Comparison of ENCODE assay signal across 8 cellular contexts in the genomic region with DNA sequence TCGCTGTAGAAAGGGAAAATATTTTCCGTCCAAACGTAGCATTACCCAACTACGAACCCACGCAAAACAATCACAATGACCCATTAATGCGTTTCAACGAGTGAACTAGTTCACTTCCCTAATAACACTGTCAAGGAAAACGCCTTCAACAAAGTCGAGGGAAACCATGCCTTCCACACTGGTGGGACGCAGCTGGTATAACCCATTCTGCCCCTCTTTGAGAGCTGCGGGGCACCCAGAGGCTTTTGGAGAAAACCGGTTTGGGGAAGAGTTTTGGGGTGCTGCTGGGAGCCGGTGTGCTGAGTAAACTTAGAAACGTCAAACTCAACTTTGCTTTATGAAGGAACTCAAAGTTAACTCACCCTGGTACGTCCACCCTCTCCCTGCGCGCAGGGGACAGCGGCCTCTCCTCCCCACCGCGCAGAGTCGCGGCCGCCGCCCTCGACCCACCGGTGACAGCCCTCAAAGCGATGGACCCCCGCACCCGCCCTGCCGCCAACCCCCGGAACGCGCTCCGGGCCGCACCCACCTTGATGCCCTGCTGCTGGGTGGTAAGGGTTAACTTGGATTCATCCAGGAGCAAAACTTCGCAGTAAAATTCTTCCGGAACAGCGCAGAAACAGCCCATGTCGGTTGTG. TPM values are rescaled to one million over a fixed set of nuclear protein-coding genes. Genes with fewer than 3 reads are reported as not detected.
DNase-seq lines count a peak whose midpoint lies in the region; ATAC-seq, FAIRE-seq and TF ChIP-seq lines count a peak whose summit lies in the region.

No MANE protein-coding gene starts in this region.

- FAIRE-seq in D721Med (lab: Jason Lieb, UNC): no peak

- POLR2A ChIA-PET in CD8-positive, alpha-beta T cell (lab: Charles Lee): no interaction called here

- H3K27me3 ChIP-seq in CD8-positive, alpha-beta T cell (ENCODE audit: insufficient read depth, low read length): peaks cover 4% of the 10 kb centered on the region
- H3K27me3 ChIP-seq in KMS-11 (ENCODE audit: insufficient read depth, low read depth) (no peaks in the 10 kb centered on the region; the same call in 1 of the 2 replicates), colonic mucosa (no peaks in the 10 kb centered on the region), lung (ENCODE audit: control insufficient read depth, insufficient read depth) (no peaks in the 10 kb centered on the region), upper lobe of right lung (peaks cover 6% of the 10 kb centered on the region)

- CTCF ChIA-PET in CD8-positive, alpha-beta T cell (lab: Charles Lee): interaction anchor here (2.2 kb wide), 1 partner anchor 12 kb away, joined by 7 read pairs; no protein-coding TSS in a partner anchor

- peaks cover 47% of the 10 kb centered on the region for H3K27me3 Mint-ChIP-seq in CD8-positive, alpha-beta T cell (ENCODE audit: low read depth)

- H3K79me2 ChIP-seq in KMS-11 (ENCODE audit: insufficient read depth, low read depth): no peaks in the 10 kb centered on the region

- no peak for TF ChIP-seq CTCF in CD8-positive, alpha-beta T cell (IDR thresholded peaks at IDR 0.05)
- TF ChIP-seq CTCF in KMS-11 (conservative IDR thresholded peaks at IDR 0.05; ENCODE audit: low read depth, low read length): no peak
- TF ChIP-seq CTCF in colonic mucosa (IDR thresholded peaks at IDR 0.05): no peak
- TF ChIP-seq CTCF in lung (IDR thresholded peaks at IDR 0.05; ENCODE audit: control extremely low read depth, extremely low read depth): no peak
- TF ChIP-seq CTCF in upper lobe of right lung (IDR thresholded peaks at IDR 0.05): no peak
- no peak for TF ChIP-seq CTCF in D721Med (IDR thresholded peaks at IDR 0.05; ENCODE audit: insufficient read depth, missing control alignments)

- intact Hi-C loops in CD8-positive, alpha-beta T cell (cut with DNase I, micrococcal nuclease): no loop called here
- intact Hi-C loops in colonic mucosa (cut with DNase I): no loop called here
- intact Hi-C loops in upper lobe of right lung (cut with DNase I): no loop called here

- no peak overlapping the region for H3K27ac Mint-ChIP-seq in CD8-positive, alpha-beta T cell

- no peak for ATAC-seq in CD8-positive, alpha-beta T cell
- ATAC-seq in lung (ENCODE audit: insufficient read depth, low FRiP score) (no peak), upper lobe of right lung (no peak), HG03520 (IDR thresholded peaks at IDR 0.05; ENCODE audit: unreplicated experiment) (no peak)

- H3K9me3 ChIP-seq in CD8-positive, alpha-beta T cell (ENCODE audit: low read length): no peaks in the 10 kb centered on the region
- H3K9me3 ChIP-seq in colonic mucosa (no peaks in the 10 kb centered on the region), lung (ENCODE audit: control insufficient read depth in 2 of 2, insufficient read depth in 1 of 2, low read length in 1 of 2) (no peaks in the 10 kb centered on the region), upper lobe of right lung (no peaks in the 10 kb centered on the region)

- H3K36me3 Mint-ChIP-seq in CD8-positive, alpha-beta T cell: no peaks in the 10 kb centered on the region

- H3K4me1 Mint-ChIP-seq in CD8-positive, alpha-beta T cell (ENCODE audit: low read depth): peaks cover 19% of the 10 kb centered on the region

- peak overlapping the region; percentile 19; the same call in 1 of the 2 replicates for H3K9ac ChIP-seq in KMS-11
- H3K9ac ChIP-seq in colonic mucosa (ENCODE audit: low read depth in 2 of 2, low read length in 2 of 2): peak overlapping the region; percentile 14 to 61

- H3K4me3 ChIP-seq in CD8-positive, alpha-beta T cell (ENCODE audit: low read depth, low read length): peak overlapping the region; percentile 9
- H3K4me3 ChIP-seq in KMS-11 (IDR thresholded peaks at IDR 0.05; ENCODE audit: insufficient read depth, low read depth, low read length): peak overlapping the region; percentile 37
- peak overlapping the region; percentile 66 for H3K4me3 ChIP-seq in colonic mucosa
- H3K4me3 ChIP-seq in lung: peak overlapping the region; percentile 81
- H3K4me3 ChIP-seq in upper lobe of right lung: peak overlapping the region; percentile 82

- no peaks in the 10 kb centered on the region for H4K20me1 ChIP-seq in KMS-11 (ENCODE audit: insufficient read depth)

- peak overlapping the region; percentile 67 for H3K4me3 Mint-ChIP-seq in CD8-positive, alpha-beta T cell

- H3K4me2 ChIP-seq in KMS-11: peak overlapping the region; percentile 77

- peak overlapping the region; percentile 77 for H2AFZ ChIP-seq in KMS-11 (ENCODE audit: low read depth)

- WGBS in lung, 2 donors: 1% methylated on average over 29 to 39 of the region's 39 CpGs

- no peaks in the 10 kb centered on the region for H3K9me3 Mint-ChIP-seq in CD8-positive, alpha-beta T cell

- DNase-seq in CD8-positive, alpha-beta T cell: no peak
- peak; percentile 25 for DNase-seq in colonic mucosa
- no peak for DNase-seq in lung (ENCODE audit: low spot score)
- DNase-seq in upper lobe of right lung: no peak
- DNase-seq in NCI-H526 treated with DMSO at 0.1 percent for 48 hours (lab: John Stamatoyannopoulos, UW): no peak
- DNase-seq in D721Med (ENCODE audit: insufficient read length, low spot score): no peak

- no peak overlapping the region for H3K27ac ChIP-seq in CD8-positive, alpha-beta T cell (ENCODE audit: low read depth, low read length)
- H3K27ac ChIP-seq in KMS-11: no peak overlapping the region
- H3K27ac ChIP-seq in colonic mucosa: peak overlapping the region; percentile 74
- peak overlapping the region; percentile 82 to 94 for H3K27ac ChIP-seq in lung (ENCODE audit: low read depth in 1 of 2, low read length in 1 of 2)
- peak overlapping the region; percentile 87 for H3K27ac ChIP-seq in upper lobe of right lung

- H3K4me1 ChIP-seq in CD8-positive, alpha-beta T cell (ENCODE audit: insufficient read depth, low read length): peaks cover 14% of the 10 kb centered on the region
- H3K4me1 ChIP-seq in KMS-11 (ENCODE audit: low read depth, poor library complexity, severe bottlenecking) (peaks cover 20% of the 10 kb centered on the region), colonic mucosa (no peaks in the 10 kb centered on the region), lung (ENCODE audit: control insufficient read depth in 2 of 2, insufficient read depth in 2 of 2, low read length in 2 of 2) (peaks cover 0 to 8% of the 10 kb centered on the region in 2 donors), upper lobe of right lung (peaks cover 8% of the 10 kb centered on the region)

- no peaks in the 10 kb centered on the region for H3K36me3 ChIP-seq in CD8-positive, alpha-beta T cell (ENCODE audit: insufficient read depth, low read length)
- no peaks in the 10 kb centered on the region for H3K36me3 ChIP-seq in KMS-11 (ENCODE audit: insufficient read depth)
- no peaks in the 10 kb centered on the region for H3K36me3 ChIP-seq in colonic mucosa
- H3K36me3 ChIP-seq in lung (ENCODE audit: control insufficient read depth in 2 of 2, insufficient read depth in 2 of 2, low read length in 2 of 2): no peaks in the 10 kb centered on the region
- no peaks in the 10 kb centered on the region for H3K36me3 ChIP-seq in upper lobe of right lung

RNA-seq across cellular contexts. Expression of gene EPB41L4A, which starts 0.5 kb away (rescaled TPM):
- under 1 TPM; 0.27 to 0.47 TPM for total RNA-seq in CD8-positive, alpha-beta T cell
- total RNA-seq in colonic mucosa (10 to 100 TPM; 10.1 to 18.0 TPM), lung (10 to 100 TPM; 23.0 to 44.5 TPM), upper lobe of right lung (35.2 TPM)
- 1 to 10 TPM; 4.6 to 6.7 TPM for polyA plus RNA-seq in lung

Comparison
In these comparisons a context has a peak if more than half of its experiments do, and no peak if none do; other contexts are left out.
1. H3K27ac ChIP-seq: peak in colonic mucosa (single experiment), lung (2 of 2) and upper lobe of right lung (single experiment); none in CD8-positive, alpha-beta T cell (single experiment) and KMS-11 (single experiment).
2. H3K4me3 ChIP-seq: peak in every context shown above with its lines; median percentile 82 in upper lobe of right lung; 81 in lung; 66 in colonic mucosa; 37 in KMS-11; 9 in CD8-positive, alpha-beta T cell.
3. RNA of gene EPB41L4A, which starts 0.5 kb away (total RNA-seq): 23.0 to 44.5 TPM in lung, 35.2 TPM in upper lobe of right lung (single experiment) and 10.1 to 18.0 TPM in colonic mucosa; 0.27 to 0.47 TPM in CD8-positive, alpha-beta T cell; every median in the first group is over 4 times any median in the second.